Comparison of ENCODE assay signal across 8 cellular contexts in genomic region chr17:2266045-2266864, GRCh38.
DNase-seq lines count a peak whose midpoint lies in the region; ATAC-seq, FAIRE-seq and TF ChIP-seq lines count a peak whose summit lies in the region.

No MANE protein-coding gene starts in this region.

- peak overlapping the region; percentile 99 for H3K27ac Mint-ChIP-seq in T-helper 1 cell treated with Interleukin-12 subunit alpha and Interleukin-12 subunit beta and Interleukin-4 antibody, amounts not matched to agents 30 μg/mL and 1 μg/mL, for 36 hours
- H3K27ac Mint-ChIP-seq in activated naive CD8-positive, alpha-beta T cell treated with anti-CD3 and anti-CD28 coated beads, Interleukin-2, amount 50 U/mL, for 24 hours, result peak overlapping the region; percentile 98

- peaks cover 35% of the 10 kb centered on the region for H3K36me3 Mint-ChIP-seq in T-helper 1 cell treated with Interleukin-12 subunit alpha and Interleukin-12 subunit beta and Interleukin-4 antibody, amounts not matched to agents 30 μg/mL and 1 μg/mL, for 36 hours (ENCODE audit: low read depth)
- peaks cover 43% of the 10 kb centered on the region for H3K36me3 Mint-ChIP-seq in activated naive CD8-positive, alpha-beta T cell treated with anti-CD3 and anti-CD28 coated beads, Interleukin-2, amount 50 U/mL, for 24 hours (ENCODE audit: low read depth)

- no peaks in the 10 kb centered on the region for H3K27me3 Mint-ChIP-seq in T-helper 1 cell treated with Interleukin-12 subunit alpha and Interleukin-12 subunit beta and Interleukin-4 antibody, amounts not matched to agents 30 μg/mL and 1 μg/mL, for 36 hours (ENCODE audit: low read depth)
- H3K27me3 Mint-ChIP-seq in activated naive CD8-positive, alpha-beta T cell treated with anti-CD3 and anti-CD28 coated beads, Interleukin-2, amount 50 U/mL, for 24 hours, result peaks cover 2% of the 10 kb centered on the region

- no peak for FAIRE-seq in D721Med (lab: Jason Lieb, UNC)

- peak; percentile 67 for ATAC-seq in HG02571 (IDR thresholded peaks at IDR 0.05; ENCODE audit: unreplicated experiment)
- ATAC-seq in activated naive CD8-positive, alpha-beta T cell treated with anti-CD3 and anti-CD28 coated beads, Interleukin-2, amount 50 U/mL, for 24 hours, result peak; percentile 83

- DNase-seq in GM10266 (ENCODE audit: extremely low spot score), result peak; percentile 59
- peak; percentile 82 for DNase-seq in activated naive CD8-positive, alpha-beta T cell treated with anti-CD3 and anti-CD28 coated beads, Interleukin-2, amount 50 U/mL, for 24 hours
- DNase-seq in stimulated activated CD4-positive, alpha-beta T cell treated with anti-CD3 and anti-CD28 coated beads, TNF-alpha, amount 100 ng/mL, for 4 hours (ENCODE audit: low read depth in 3 of 3), result peak; percentile 31 to 78 (median 70)
- DNase-seq in putamen (ENCODE audit: low spot score), result no peak
- no peak for DNase-seq in ecto neural progenitor cell (ENCODE audit: low spot score)
- DNase-seq in D721Med (ENCODE audit: insufficient read length, low spot score), result no peak

- TF ChIP-seq CTCF in GM10266 (IDR thresholded peaks at IDR 0.05; ENCODE audit: control insufficient read depth, insufficient read depth, low read depth, missing control alignments) (no peak), D721Med (IDR thresholded peaks at IDR 0.05; ENCODE audit: insufficient read depth, missing control alignments) (no peak)

- no peaks in the 10 kb centered on the region for H3K9me3 Mint-ChIP-seq in T-helper 1 cell treated with Interleukin-12 subunit alpha and Interleukin-12 subunit beta and Interleukin-4 antibody, amounts not matched to agents 30 μg/mL and 1 μg/mL, for 36 hours
- H3K9me3 Mint-ChIP-seq in activated naive CD8-positive, alpha-beta T cell treated with anti-CD3 and anti-CD28 coated beads, Interleukin-2, amount 50 U/mL, for 24 hours, result no peaks in the 10 kb centered on the region

- peaks cover 76% of the 10 kb centered on the region for H3K4me1 Mint-ChIP-seq in T-helper 1 cell treated with Interleukin-12 subunit alpha and Interleukin-12 subunit beta and Interleukin-4 antibody, amounts not matched to agents 30 μg/mL and 1 μg/mL, for 36 hours (ENCODE audit: low read depth)
- peaks cover 90% of the 10 kb centered on the region for H3K4me1 Mint-ChIP-seq in activated naive CD8-positive, alpha-beta T cell treated with anti-CD3 and anti-CD28 coated beads, Interleukin-2, amount 50 U/mL, for 24 hours

- H3K4me3 Mint-ChIP-seq in T-helper 1 cell treated with Interleukin-12 subunit alpha and Interleukin-12 subunit beta and Interleukin-4 antibody, amounts not matched to agents 30 μg/mL and 1 μg/mL, for 36 hours, result peak overlapping the region; percentile 79
- H3K4me3 Mint-ChIP-seq in activated naive CD8-positive, alpha-beta T cell treated with anti-CD3 and anti-CD28 coated beads, Interleukin-2, amount 50 U/mL, for 24 hours, result peak overlapping the region; percentile 74

Comparison
In these comparisons a context has a peak if more than half of its experiments do, and no peak if none do; other contexts are left out.
1. DNase-seq: peak in GM10266 (single experiment), activated naive CD8-positive, alpha-beta T cell treated with anti-CD3 and anti-CD28 coated beads, Interleukin-2, amount 50 U/mL, for 24 hours (single experiment) and stimulated activated CD4-positive, alpha-beta T cell treated with anti-CD3 and anti-CD28 coated beads, TNF-alpha, amount 100 ng/mL, for 4 hours (3 of 3); none in putamen (single experiment), ecto neural progenitor cell (single experiment) and D721Med (single experiment).